16 cellular contexts compared by ENCODE assay signal in genomic region chr9:110161940-110162339, GRCh38. TPM values are rescaled to one million over a fixed set of nuclear protein-coding genes. Genes with fewer than 3 reads are reported as not detected.
A peak's percentile ranks its signal among the peaks of the same experiment; 100 is the strongest.
DNase-seq lines count a peak whose midpoint lies in the region; ATAC-seq and TF ChIP-seq lines count a peak whose summit lies in the region.
"Had no signal": no experiment of that assay in that cellular context is flagged by ENCODE, and none has a peak within 500 bp of the region (broad histone marks: within the 10 kb centered on the region; RNA-seq: fewer than 3 reads in every experiment).

No MANE protein-coding gene starts in this region.

- H3K36me3 ChIP-seq in DND-41 (ENCODE audit: insufficient read depth, low read length) (peaks cover 77% of the 10 kb centered on the region), brain microvascular endothelial cell (replicated peaks) (peaks cover 15% of the 10 kb centered on the region)
- H3K36me3 ChIP-seq in naive thymus-derived CD4-positive, alpha-beta T cell (ENCODE audit: control insufficient read depth in 2 of 3, insufficient read depth in 3 of 3, low read length in 3 of 3), result no peaks in the 10 kb centered on the region
- H3K36me3 ChIP-seq: suprapubic skin had no signal

- H3K36me3 Mint-ChIP-seq in naive thymus-derived CD4-positive, alpha-beta T cell, result peaks cover 0 to 64% (median 9%) of the 10 kb centered on the region in 5 donors

- TF ChIP-seq CTCF in DND-41 (IDR thresholded peaks at IDR 0.05; ENCODE audit: borderline replicate concordance, extremely low read depth, low read length, poor library complexity, severe bottlenecking) (no peak), brain microvascular endothelial cell (IDR thresholded peaks at IDR 0.05; ENCODE audit: low read depth, low read length, missing control alignments) (no peak)

- in situ Hi-C loops in brain microvascular endothelial cell (cut with HindIII; ENCODE audit: low pct_ligation_motif_present, low sequenced_read_pairs), result no loop called here

- H3K4me3 ChIP-seq in DND-41 (ENCODE audit: low read depth in 1 of 2, low read length in 2 of 2), result peak overlapping the region in 1 of 2 experiments; percentile 5; a peak in 1 of 4 replicates
- H3K4me3 ChIP-seq in brain microvascular endothelial cell (ENCODE audit: low read depth, low read length), result no peak overlapping the region
- H3K4me3 ChIP-seq in naive thymus-derived CD4-positive, alpha-beta T cell (ENCODE audit: low read length), result no peak overlapping the region
- H3K4me3 ChIP-seq: suprapubic skin had no signal

- POLR2A ChIA-PET in naive thymus-derived CD4-positive, alpha-beta T cell (lab: Charles Lee), result no interaction called here

- H3K27ac ChIP-seq in DND-41 (ENCODE audit: low read length) (peak overlapping the region; percentile 100), brain microvascular endothelial cell (no peak overlapping the region)
- H3K27ac ChIP-seq in naive thymus-derived CD4-positive, alpha-beta T cell (ENCODE audit: low read depth, low read length), result no peak overlapping the region
- H3K27ac ChIP-seq: RWPE1, suprapubic skin had no signal

- peak overlapping the region in 4 of 10 donors; percentile 12 to 74 (median 62) for H3K4me3 Mint-ChIP-seq in naive thymus-derived CD4-positive, alpha-beta T cell
- H3K4me3 Mint-ChIP-seq: CD4-positive, alpha-beta T cell had no signal

- peak; percentile 76 for ATAC-seq in DND-41 (ENCODE audit: insufficient read depth, low read depth)
- peak; percentile 48 for ATAC-seq in GM18873 (IDR thresholded peaks at IDR 0.05; ENCODE audit: low FRiP score, unreplicated experiment)
- peak; percentile 48 for ATAC-seq in HG03432 (IDR thresholded peaks at IDR 0.05; ENCODE audit: unreplicated experiment)
- ATAC-seq in naive thymus-derived CD4-positive, alpha-beta T cell, result no peak

- no peak overlapping the region for H2AFZ ChIP-seq in DND-41 (ENCODE audit: low read depth, low read length)

- H3K27ac Mint-ChIP-seq in naive thymus-derived CD4-positive, alpha-beta T cell, result peak overlapping the region in 2 of 9 donors; percentile 24 to 37
- H3K27ac Mint-ChIP-seq: CD4-positive, alpha-beta T cell had no signal

- DNase-seq in DND-41 (peak; percentile 71), ecto neural progenitor cell (ENCODE audit: low spot score) (peak; percentile 9), brain microvascular endothelial cell (no peak), GDM1 (lab: John Stamatoyannopoulos, UW) (no peak)
- DNase-seq in naive thymus-derived CD4-positive, alpha-beta T cell, result no peak
- DNase-seq: CD4-positive, alpha-beta T cell; HCEC 1CT; NCI-H2081; NCI-H748 treated with DMSO at 0.1 percent for 48 hours; stimulated activated CD4-positive, alpha-beta T cell treated with anti-CD3 and anti-CD28 coated beads, Interleukin-12 subunit alpha, Interleukin-12 subunit beta, amount 100 ng/mL, for 4 hours had no signal

- no peaks in the 10 kb centered on the region for H3K27me3 ChIP-seq in DND-41 (ENCODE audit: insufficient read depth, low read length, poor library complexity)
- no peaks in the 10 kb centered on the region for H3K27me3 ChIP-seq in brain microvascular endothelial cell (replicated peaks)
- H3K27me3 ChIP-seq in naive thymus-derived CD4-positive, alpha-beta T cell (ENCODE audit: control insufficient read depth in 2 of 2, insufficient read depth in 2 of 2, low read length in 2 of 2), result no peaks in the 10 kb centered on the region
- H3K27me3 ChIP-seq: suprapubic skin had no signal

- H3K4me1 ChIP-seq in DND-41 (ENCODE audit: insufficient read depth, low read length), result peaks cover 76% of the 10 kb centered on the region
- peaks cover 17 to 18% of the 10 kb centered on the region in 2 donors for H3K4me1 ChIP-seq in naive thymus-derived CD4-positive, alpha-beta T cell (ENCODE audit: control insufficient read depth in 2 of 2, insufficient read depth in 2 of 2, low read length in 2 of 2)

- intact Hi-C loops in naive thymus-derived CD4-positive, alpha-beta T cell (cut with micrococcal nuclease), result loop anchor here in 1 of 2 donors (2.0 kb wide), 1 partner anchor 13 kb away; no protein-coding TSS in a partner anchor

- H4K20me1 ChIP-seq in DND-41 (ENCODE audit: insufficient read depth, low read length), result no peaks in the 10 kb centered on the region

- H3K79me2 ChIP-seq in DND-41 (ENCODE audit: insufficient read depth, low read length), result peaks cover 98% of the 10 kb centered on the region

- no peaks in the 10 kb centered on the region for H3K9me3 ChIP-seq in DND-41 (ENCODE audit: insufficient read depth, low read length, severe bottlenecking)
- H3K9me3 ChIP-seq in naive thymus-derived CD4-positive, alpha-beta T cell (ENCODE audit: control insufficient read depth in 2 of 3, low read length in 3 of 3), result no peaks in the 10 kb centered on the region
- H3K9me3 ChIP-seq: suprapubic skin had no signal

- peak overlapping the region; percentile 69 for H3K9ac ChIP-seq in DND-41 (ENCODE audit: low read depth, low read length)

- H3K4me1 Mint-ChIP-seq in naive thymus-derived CD4-positive, alpha-beta T cell, result peaks cover 32 to 79% (median 43%) of the 10 kb centered on the region in 7 donors

- no peaks in the 10 kb centered on the region for H3K27me3 Mint-ChIP-seq in naive thymus-derived CD4-positive, alpha-beta T cell
- H3K27me3 Mint-ChIP-seq: CD4-positive, alpha-beta T cell had no signal

- CTCF ChIA-PET in naive thymus-derived CD4-positive, alpha-beta T cell (lab: Charles Lee), result no interaction called here

- H3K9me3 Mint-ChIP-seq in naive thymus-derived CD4-positive, alpha-beta T cell, result peaks cover 0 to 3% (median 0%) of the 10 kb centered on the region in 11 donors
- H3K9me3 Mint-ChIP-seq: CD4-positive, alpha-beta T cell had no signal

- peak overlapping the region; percentile 54 for H3K4me2 ChIP-seq in DND-41 (ENCODE audit: insufficient read depth, low read length)

RNA-seq across cellular contexts. Expression of gene C9orf152, which starts 46.0 kb away (rescaled TPM):
- not detected for total RNA-seq in naive thymus-derived CD4-positive, alpha-beta T cell
- polyA plus RNA-seq in naive thymus-derived CD4-positive, alpha-beta T cell, result not detected
- total RNA-seq: CD4-positive, alpha-beta T cell; dermis microvascular lymphatic vessel endothelial cell; MCF 10A had no signal

Comparison
In these comparisons a context has a peak if more than half of its experiments do, and no peak if none do; other contexts are left out.
1. DNase-seq: peak in DND-41 (single experiment) and ecto neural progenitor cell (single experiment); none in brain microvascular endothelial cell (single experiment), naive thymus-derived CD4-positive, alpha-beta T cell (0 of 9) and GDM1 (single experiment).